Comparison of ENCODE assay signal across 8 cellular contexts in the genomic region with DNA sequence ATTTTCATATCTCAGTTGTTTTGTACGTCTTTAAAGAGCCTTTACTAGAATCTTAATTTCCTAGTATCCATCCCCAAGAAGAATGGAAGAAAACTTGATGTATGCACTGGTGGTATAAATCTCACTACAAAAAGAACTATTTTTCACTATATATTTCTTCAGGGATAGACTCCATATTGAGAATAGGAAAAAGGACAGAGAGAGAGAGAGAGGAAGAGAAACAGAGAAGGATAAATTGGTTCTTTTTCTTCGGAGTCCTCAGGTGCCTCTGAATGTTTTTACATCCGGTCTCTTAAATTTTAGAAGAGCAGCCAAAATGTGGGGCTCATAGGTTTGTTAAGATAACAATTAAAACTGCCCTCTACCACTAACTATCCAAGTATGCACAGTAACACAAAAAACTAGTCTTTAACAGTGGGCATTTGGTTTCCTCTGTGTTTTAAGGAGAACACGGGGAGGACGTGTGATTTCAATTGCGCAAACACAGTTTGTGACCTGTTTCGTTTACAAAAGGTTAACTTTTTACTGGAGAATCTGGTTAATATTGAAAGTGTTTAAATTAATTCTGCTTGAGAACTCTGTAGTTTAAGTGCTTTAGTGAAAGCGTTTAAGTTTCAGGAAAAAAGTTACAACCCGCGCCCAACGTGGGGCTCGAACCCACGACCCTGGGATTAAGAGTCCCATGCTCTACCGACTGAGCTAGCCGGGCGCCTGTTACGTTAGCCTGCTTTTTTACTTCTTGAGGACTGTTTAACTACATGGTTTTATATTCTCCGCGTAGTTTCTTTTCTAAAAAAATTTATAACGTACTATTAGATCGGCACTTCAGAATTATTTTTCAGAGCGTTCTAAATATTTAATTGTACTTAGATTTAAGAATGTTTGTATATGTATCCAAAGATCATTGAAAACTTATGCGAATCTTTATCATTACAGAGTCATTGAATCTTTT. TPM values are rescaled to one million over a fixed set of nuclear protein-coding genes. Genes with fewer than 3 reads are reported as not detected.
DNase-seq lines count a peak whose midpoint lies in the region; ATAC-seq and TF ChIP-seq lines count a peak whose summit lies in the region.

No MANE protein-coding gene starts in this region.

- no peaks in the 10 kb centered on the region for H3K27me3 ChIP-seq in left lung

- DNase-seq in AG10803 (ENCODE audit: low read depth) (peak; percentile 53), H4 (ENCODE audit: low spot score) (peak; percentile 44), NCI-H2171 treated with DMSO at 0.1 percent for 48 hours (lab: John Stamatoyannopoulos, UW) (peak; percentile 81), dedifferentiated amniotic fluid mesenchymal stem cell (ENCODE audit: extremely low spot score) (peak; percentile 74), left lung (peak; percentile 68 to 77)
- peak; percentile 89 for DNase-seq in activated CD4-positive, alpha-beta T cell treated with anti-CD3 and anti-CD28 coated beads for 48 hours
- DNase-seq in stimulated activated CD4-positive, alpha-beta T cell treated with anti-CD3 and anti-CD28 coated beads, Interleukin-2, amount 100 ng/mL, for 4 hours (ENCODE audit: low read depth): peak; percentile 70

- no peaks in the 10 kb centered on the region for H3K9me3 ChIP-seq in left lung

- peak overlapping the region; percentile 73 for H3K4me3 ChIP-seq in AG10803 (ENCODE audit: low read length)
- H3K4me3 ChIP-seq in left lung: peak overlapping the region; percentile 38 to 49

- H3K27ac ChIP-seq in left lung: peak overlapping the region; percentile 66 to 74

- no peak for TF ChIP-seq CTCF in AG10803 (conservative IDR thresholded peaks at IDR 0.05; ENCODE audit: low read length)
- TF ChIP-seq CTCF in left lung (IDR thresholded peaks at IDR 0.05): no peak

- peaks cover 6 to 29% of the 10 kb centered on the region in 2 donors for H3K4me1 ChIP-seq in left lung

- ATAC-seq in left lung: peak; percentile 45
- ATAC-seq in GM19463 (IDR thresholded peaks at IDR 0.05; ENCODE audit: unreplicated experiment): no peak

- intact Hi-C loops in left lung (cut with DNase I): no loop called here

- H3K36me3 ChIP-seq in left lung: no peaks in the 10 kb centered on the region

RNA-seq across cellular contexts. Expression of a gene that starts 5.1 kb away (rescaled TPM):
- total RNA-seq in H4 (2014; rRNA removed; shearing (Covaris generic)): 184 and 292 TPM in 2 replicates
- total RNA-seq in left lung: 100 to 1,000 TPM; 152 to 238 TPM

RNA-seq across cellular contexts. Expression of a gene that starts 39.6 kb away (rescaled TPM):
- 81.2 and 87.7 TPM in 2 replicates for total RNA-seq in H4 (2014; rRNA removed; shearing (Covaris generic))
- total RNA-seq in left lung: 10 to 100 TPM; 68.3 to 72.8 TPM

RNA-seq across cellular contexts. Expression of a gene that starts 58.8 kb away (rescaled TPM):
- 2.3 and 3.9 TPM in 2 replicates for total RNA-seq in H4 (2014; rRNA removed; shearing (Covaris generic))
- total RNA-seq in left lung: 10 to 100 TPM; 27.6 to 27.7 TPM
